In the genomic region with DNA sequence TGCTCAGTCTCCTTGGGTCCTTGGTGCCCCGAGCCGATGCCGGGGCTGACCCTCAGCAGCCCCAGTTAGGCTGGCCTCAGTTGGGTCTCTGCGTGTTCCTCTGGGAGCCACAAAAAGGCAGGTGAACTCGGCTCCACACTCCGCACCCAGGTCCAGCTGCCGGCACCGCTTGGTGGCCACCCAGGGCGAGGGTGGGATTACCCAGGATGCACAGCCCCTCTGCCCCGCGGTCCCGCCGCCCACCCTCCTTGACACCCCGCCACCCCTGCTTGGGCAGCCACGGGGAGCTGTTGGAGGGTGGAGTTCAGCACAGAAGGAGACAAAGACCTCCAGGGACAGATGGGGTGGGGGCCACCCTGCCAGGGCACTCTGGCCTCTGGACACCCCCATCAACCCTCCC, we compare ENCODE assay signal across 35 cellular contexts. TPM values are rescaled to one million over a fixed set of nuclear protein-coding genes. Genes with fewer than 3 reads are reported as not detected.
"Had no signal": no experiment of that assay in that cellular context is flagged by ENCODE, and none has a peak within 500 bp of the region (broad histone marks: within the 10 kb centered on the region; RNA-seq: fewer than 3 reads in every experiment).

No MANE protein-coding gene starts in this region.

- H3K36me3 Mint-ChIP-seq: naive thymus-derived CD4-positive, alpha-beta T cell; natural killer cell treated with Interleukin-12 subunit alpha and Interleukin-12 subunit beta and Interleukin-15 and Interleukin-18, amount 100 ng/mL, for 72 hours; stimulated activated naive B cell treated with anti-CD40 and anti-IgM and Interleukin-4, amounts not matched to agents 10 μg/mL and 1 μg/mL and 100 μg/mL, for 72 hours had no signal

- H3K36me3 ChIP-seq: left ventricle myocardium inferior, right atrium auricular region, right lobe of liver, stomach, thyroid gland, transverse colon, upper lobe of left lung, vagina had no signal

- H3K27me3 ChIP-seq: hepatocyte, right atrium auricular region, right lobe of liver, testis, thyroid gland, transverse colon, upper lobe of left lung, vagina had no signal

- H3K27ac ChIP-seq: hepatocyte, left ventricle myocardium inferior, parathyroid adenoma, right atrium auricular region, right lobe of liver, stomach, thyroid gland, transverse colon, upper lobe of left lung, vagina had no signal

- H3K4me2 ChIP-seq: hepatocyte, smooth muscle cell had no signal

- H3K4me3 ChIP-seq: hepatocyte, left ventricle myocardium inferior, lung, mucosa of descending colon, right atrium auricular region, right lobe of liver, smooth muscle cell, stomach, testis, thyroid gland, transverse colon, upper lobe of left lung, vagina had no signal

- H3K4me1 ChIP-seq: parathyroid adenoma had no signal

- H2AFZ ChIP-seq: hepatocyte, parathyroid adenoma had no signal

- H3K4me3 Mint-ChIP-seq: naive thymus-derived CD4-positive, alpha-beta T cell; natural killer cell treated with Interleukin-12 subunit alpha and Interleukin-12 subunit beta and Interleukin-15 and Interleukin-18, amount 100 ng/mL, for 72 hours; stimulated activated naive B cell treated with anti-CD40 and anti-IgM and Interleukin-4, amounts not matched to agents 10 μg/mL and 1 μg/mL and 100 μg/mL, for 72 hours had no signal

- H3K9me3 Mint-ChIP-seq: naive thymus-derived CD4-positive, alpha-beta T cell; natural killer cell treated with Interleukin-12 subunit alpha and Interleukin-12 subunit beta and Interleukin-15 and Interleukin-18, amount 100 ng/mL, for 72 hours; stimulated activated naive B cell treated with anti-CD40 and anti-IgM and Interleukin-4, amounts not matched to agents 10 μg/mL and 1 μg/mL and 100 μg/mL, for 72 hours had no signal

- DNase-seq: islet precursor cell; left ventricle myocardium inferior; mucosa of descending colon; naive thymus-derived CD4-positive, alpha-beta T cell; nucleus accumbens; right lobe of liver; stimulated activated CD4-positive, alpha-beta T cell treated with anti-CD3 and anti-CD28 coated beads, Interleukin-1b, Interleukin-23, amount 100 ng/mL, for 48 hours; stimulated activated CD4-positive, alpha-beta T cell treated with anti-CD3 and anti-CD28 coated beads, Interleukin-2, amount 100 ng/mL, for 48 hours; stimulated activated CD4-positive, alpha-beta T cell treated with anti-CD3 and anti-CD28 coated beads, Interleukin-4, amount 100 ng/mL, for 4 hours; stimulated activated CD8-positive, alpha-beta memory T cell treated with anti-CD3 and anti-CD28 coated beads, Interleukin-4, amount 100 ng/mL, for 48 hours; stimulated activated naive B cell treated with anti-CD40 and anti-IgM and Interleukin-4, amounts not matched to agents 10 μg/mL and 1 μg/mL and 100 μg/mL, for 72 hours; stimulated activated naive CD8-positive, alpha-beta T cell treated with anti-CD3 and anti-CD28 coated beads, Interleukin-15, Interleukin-2, amounts not matched to agents 100 U/mL and 50 U/mL, for 24 hours; stomach; testis; thyroid gland; transverse colon had no signal

- H3K9ac ChIP-seq: parathyroid adenoma had no signal

- ATAC-seq: mucosa of descending colon; naive thymus-derived CD4-positive, alpha-beta T cell; natural killer cell treated with Interleukin-12 subunit alpha and Interleukin-12 subunit beta and Interleukin-15 and Interleukin-18, amount 100 ng/mL, for 72 hours; right lobe of liver; stimulated activated naive B cell treated with anti-CD40 and anti-IgM and Interleukin-4, amounts not matched to agents 10 μg/mL and 1 μg/mL and 100 μg/mL, for 72 hours; stimulated activated naive CD8-positive, alpha-beta T cell treated with anti-CD3 and anti-CD28 coated beads, Interleukin-15, Interleukin-2, amounts not matched to agents 100 U/mL and 50 U/mL, for 24 hours had no signal

- H3K9me3 ChIP-seq: left ventricle myocardium inferior, mucosa of descending colon, right atrium auricular region, right lobe of liver, stomach, testis, thyroid gland, transverse colon, upper lobe of left lung, vagina had no signal

- H3K27ac Mint-ChIP-seq: natural killer cell treated with Interleukin-12 subunit alpha and Interleukin-12 subunit beta and Interleukin-15 and Interleukin-18, amount 100 ng/mL, for 72 hours; progenitor cell of endocrine pancreas; stimulated activated naive B cell treated with anti-CD40 and anti-IgM and Interleukin-4, amounts not matched to agents 10 μg/mL and 1 μg/mL and 100 μg/mL, for 72 hours had no signal

RNA-seq across cellular contexts. Expression of a gene that starts 17.7 kb away (rescaled TPM):
- total RNA-seq: hepatocyte; kidney epithelial cell; natural killer cell treated with Interleukin-12 subunit alpha and Interleukin-12 subunit beta and Interleukin-15 and Interleukin-18, amount 100 ng/mL, for 72 hours; osteoblast; pulmonary artery endothelial cell; renal cortical epithelial cell; skeletal muscle tissue; smooth muscle cell; urinary bladder had no signal
- polyA plus RNA-seq: hepatocyte; naive thymus-derived CD4-positive, alpha-beta T cell; neural cell; smooth muscle cell had no signal

RNA-seq across cellular contexts. Expression of a gene that starts 25.3 kb away (rescaled TPM):
- total RNA-seq: hepatocyte; kidney epithelial cell; left ventricle myocardium inferior; lower leg skin; mesenteric fat pad; mucosa of descending colon; myocyte; natural killer cell treated with Interleukin-12 subunit alpha and Interleukin-12 subunit beta and Interleukin-15 and Interleukin-18, amount 100 ng/mL, for 72 hours; osteoblast; progenitor cell of endocrine pancreas; pulmonary artery endothelial cell; renal cortical epithelial cell; right atrium auricular region; right lobe of liver; skeletal muscle tissue; smooth muscle cell; stomach; thyroid gland; transverse colon; urinary bladder; vagina had no signal
- polyA plus RNA-seq: hepatocyte; naive thymus-derived CD4-positive, alpha-beta T cell; neural cell; smooth muscle cell; stomach; urinary bladder had no signal
